Comparison of ENCODE assay signal across 8 cellular contexts in genomic region chr2:42810971-42811865, GRCh38. TPM values are rescaled to one million over a fixed set of nuclear protein-coding genes. Genes with fewer than 3 reads are reported as not detected.
DNase-seq lines count a peak whose midpoint lies in the region; ATAC-seq and TF ChIP-seq lines count a peak whose summit lies in the region.

No MANE protein-coding gene starts in this region.

- peak overlapping the region; percentile 86 for H2AFZ ChIP-seq in SU-DHL-6 (ENCODE audit: low read depth, low read length, severe bottlenecking)

- H3K4me1 ChIP-seq in iPS-15b (ENCODE audit: control insufficient read depth, insufficient read depth, low read length) (peaks cover 4% of the 10 kb centered on the region), gastrocnemius medialis (peaks cover 6 to 11% of the 10 kb centered on the region in 2 donors)

- peak; percentile 6 for ATAC-seq in GM19043 (IDR thresholded peaks at IDR 0.05; ENCODE audit: low read depth, unreplicated experiment)
- ATAC-seq in HG03439 (IDR thresholded peaks at IDR 0.05; ENCODE audit: unreplicated experiment): peak; percentile 4
- peak in 1 of 2 donors; percentile 9 for ATAC-seq in gastrocnemius medialis

- H3K4me2 ChIP-seq in SU-DHL-6 (ENCODE audit: low read depth, low read length, poor library complexity, severe bottlenecking): peak overlapping the region; percentile 61

- no peak for TF ChIP-seq CTCF in SU-DHL-6 (IDR thresholded peaks at IDR 0.05; ENCODE audit: insufficient read depth, low read length, poor library complexity, severe bottlenecking)
- no peak for TF ChIP-seq CTCF in brain (conservative IDR thresholded peaks at IDR 0.05)
- no peak for TF ChIP-seq CTCF in gastrocnemius medialis (IDR thresholded peaks at IDR 0.05 in 4 of 5, conservative IDR thresholded peaks at IDR 0.05 in 1 of 5)

- intact Hi-C loops in gastrocnemius medialis (cut with DNase I; ENCODE audit: low total_unique reads): loop anchor here (1.0 kb wide), 1 partner anchor 57 kb away; no protein-coding TSS in a partner anchor

- H3K27ac Mint-ChIP-seq in brain: peak overlapping the region; percentile 91 to 99 (median 96)

- DNase-seq in C1 segment of cervical spinal cord (lab: John Stamatoyannopoulos, UW) (peak in 11 of 14 donors; percentile 61 to 88 (median 76)), gastrocnemius medialis (peak in 1 of 2 donors; percentile 52), amniotic stem cell (lab: John Stamatoyannopoulos, UW) (no peak)

- H3K9me3 ChIP-seq in SU-DHL-6 (ENCODE audit: insufficient read depth, low read length) (no peaks in the 10 kb centered on the region), iPS-15b (ENCODE audit: control insufficient read depth, insufficient read depth, low read length) (no peaks in the 10 kb centered on the region), gastrocnemius medialis (no peaks in the 10 kb centered on the region)

- no peaks in the 10 kb centered on the region for H3K9me2 ChIP-seq in SU-DHL-6 (replicated peaks; ENCODE audit: insufficient read depth, low read length)

- H3K27me3 ChIP-seq in SU-DHL-6 (ENCODE audit: low read length) (no peaks in the 10 kb centered on the region), iPS-15b (ENCODE audit: control insufficient read depth, insufficient read depth, low read length) (peaks cover 2% of the 10 kb centered on the region), gastrocnemius medialis (no peaks in the 10 kb centered on the region)

- H3K9ac ChIP-seq in SU-DHL-6 (ENCODE audit: low read length) (peak overlapping the region; percentile 68), iPS-15b (ENCODE audit: low read depth, low read length) (peak overlapping the region; percentile 79)

- H3K4me3 Mint-ChIP-seq in brain: peak overlapping the region; percentile 88 to 95 (median 89)

- in situ Hi-C loops in gastrocnemius medialis (cut with MboI; ENCODE audit: low sequenced_read_pairs in 4 of 4): loop anchor here in 1 of 4 donors (25.0 kb wide), 1 partner anchor 449 kb away; the partner anchor contains the start of gene COX7A2L

- H3F3A ChIP-seq in SU-DHL-6 (ENCODE audit: insufficient read depth): peaks cover 14% of the 10 kb centered on the region

- TF ChIP-seq POLR2A in gastrocnemius medialis (IDR thresholded peaks at IDR 0.05): peak in 1 of 2 donors; percentile 40

- H3K4me3 ChIP-seq in SU-DHL-6 (ENCODE audit: insufficient read depth, low read length, poor library complexity, severe bottlenecking) (peak overlapping the region; percentile 56), iPS-15b (ENCODE audit: low read depth, low read length) (peak overlapping the region; percentile 90), gastrocnemius medialis (peak overlapping the region; percentile 68 to 97 (median 84))

- no peaks in the 10 kb centered on the region for H4K20me1 ChIP-seq in SU-DHL-6 (ENCODE audit: low read depth, low read length)

- no peaks in the 10 kb centered on the region for H3K36me3 Mint-ChIP-seq in brain

- no peaks in the 10 kb centered on the region for H3K79me2 ChIP-seq in SU-DHL-6 (ENCODE audit: insufficient read depth, low read length)

- peaks cover 9% of the 10 kb centered on the region for H3K27me3 Mint-ChIP-seq in brain

- H3K36me3 ChIP-seq in SU-DHL-6 (ENCODE audit: low read length) (no peaks in the 10 kb centered on the region), iPS-15b (ENCODE audit: control insufficient read depth, insufficient read depth, low read length) (no peaks in the 10 kb centered on the region), gastrocnemius medialis (no peaks in the 10 kb centered on the region)

- peaks cover 4 to 18% (median 7%) of the 10 kb centered on the region in 5 experiments for H3K9me3 Mint-ChIP-seq in brain

- H3K4me1 Mint-ChIP-seq in brain: peaks cover 26% of the 10 kb centered on the region

- H3K27ac ChIP-seq in SU-DHL-6 (ENCODE audit: low read depth, low read length) (peak overlapping the region; percentile 90), gastrocnemius medialis (peak overlapping the region; percentile 96 to 100 (median 98))

RNA-seq across cellular contexts. Expression of gene HAAO, which starts 18.8 kb away (rescaled TPM):
- 2.2 TPM for polyA plus RNA-seq in brain (ENCODE audit: insufficient read depth, low read depth, low replicate concordance)
- 1 to 10 TPM in 3 of 4 donors, under 1 TPM in 1; 0.53 to 2.5 (median 2.1) TPM for total RNA-seq in gastrocnemius medialis

RNA-seq across cellular contexts. Expression of gene OXER1, which starts 47.3 kb away (rescaled TPM):
- 0.24 TPM for polyA plus RNA-seq in brain (ENCODE audit: insufficient read depth, low read depth, low replicate concordance)
- under 1 TPM in 1 of 4 donors, not detected in 3; 0.56 TPM for total RNA-seq in gastrocnemius medialis
